ENCODE assay signal across 3 cellular contexts in the genomic region with DNA sequence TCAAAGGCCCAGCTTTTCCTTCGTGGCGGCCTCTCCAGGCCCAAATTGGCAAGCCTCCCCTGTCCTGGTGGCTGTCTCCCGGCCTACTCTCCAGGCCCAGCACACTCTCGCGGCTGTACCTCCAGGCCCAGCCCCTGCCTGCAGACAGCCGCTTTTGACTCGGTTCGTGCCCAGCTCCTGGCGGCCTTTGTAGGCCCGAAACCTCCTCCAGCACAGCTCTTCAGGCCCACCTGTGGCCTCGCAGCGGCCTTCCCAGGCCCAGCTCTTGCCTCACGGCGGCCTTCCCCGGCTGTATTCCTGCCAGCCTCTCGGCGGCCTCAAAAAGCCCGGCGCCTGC.
TF ChIP-seq lines count a peak whose summit lies in the region.

No MANE protein-coding gene starts in this region.

TF ChIP-seq in SK-N-SH, 30 proteins besides CTCF, POLR2A, EP300 and RAD21:
- TF ChIP-seq, protein P1, sequence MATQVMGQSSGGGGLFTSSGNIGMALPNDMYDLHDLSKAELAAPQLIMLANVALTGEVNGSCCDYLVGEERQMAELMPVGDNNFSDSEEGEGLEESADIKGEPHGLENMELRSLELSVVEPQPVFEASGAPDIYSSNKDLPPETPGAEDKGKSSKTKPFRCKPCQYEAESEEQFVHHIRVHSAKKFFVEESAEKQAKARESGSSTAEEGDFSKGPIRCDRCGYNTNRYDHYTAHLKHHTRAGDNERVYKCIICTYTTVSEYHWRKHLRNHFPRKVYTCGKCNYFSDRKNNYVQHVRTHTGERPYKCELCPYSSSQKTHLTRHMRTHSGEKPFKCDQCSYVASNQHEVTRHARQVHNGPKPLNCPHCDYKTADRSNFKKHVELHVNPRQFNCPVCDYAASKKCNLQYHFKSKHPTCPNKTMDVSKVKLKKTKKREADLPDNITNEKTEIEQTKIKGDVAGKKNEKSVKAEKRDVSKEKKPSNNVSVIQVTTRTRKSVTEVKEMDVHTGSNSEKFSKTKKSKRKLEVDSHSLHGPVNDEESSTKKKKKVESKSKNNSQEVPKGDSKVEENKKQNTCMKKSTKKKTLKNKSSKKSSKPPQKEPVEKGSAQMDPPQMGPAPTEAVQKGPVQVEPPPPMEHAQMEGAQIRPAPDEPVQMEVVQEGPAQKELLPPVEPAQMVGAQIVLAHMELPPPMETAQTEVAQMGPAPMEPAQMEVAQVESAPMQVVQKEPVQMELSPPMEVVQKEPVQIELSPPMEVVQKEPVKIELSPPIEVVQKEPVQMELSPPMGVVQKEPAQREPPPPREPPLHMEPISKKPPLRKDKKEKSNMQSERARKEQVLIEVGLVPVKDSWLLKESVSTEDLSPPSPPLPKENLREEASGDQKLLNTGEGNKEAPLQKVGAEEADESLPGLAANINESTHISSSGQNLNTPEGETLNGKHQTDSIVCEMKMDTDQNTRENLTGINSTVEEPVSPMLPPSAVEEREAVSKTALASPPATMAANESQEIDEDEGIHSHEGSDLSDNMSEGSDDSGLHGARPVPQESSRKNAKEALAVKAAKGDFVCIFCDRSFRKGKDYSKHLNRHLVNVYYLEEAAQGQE (IDR thresholded peaks at IDR 0.05; ENCODE audit: low read depth, low read length), result no peak
- TF ChIP-seq NFIC (IDR thresholded peaks at IDR 0.05; ENCODE audit: borderline replicate concordance), result no peak
- TF ChIP-seq RXRA (IDR thresholded peaks at IDR 0.05; ENCODE audit: borderline replicate concordance, low read depth), result no peak
- no peak for TF ChIP-seq RCOR1 (IDR thresholded peaks at IDR 0.05; ENCODE audit: low read length)
- no peak for TF ChIP-seq SMC3 (IDR thresholded peaks at IDR 0.05; ENCODE audit: low read depth, low read length)
- TF ChIP-seq JUND (IDR thresholded peaks at IDR 0.05), result no peak
- TF ChIP-seq POLR2AphosphoS5 (IDR thresholded peaks at IDR 0.05; ENCODE audit: low read depth, low read length), result no peak
- no peak for TF ChIP-seq GATA2 (CRISPR knock-in tag; IDR thresholded peaks at IDR 0.05)
- no peak for TF ChIP-seq TAF1 (IDR thresholded peaks at IDR 0.05; ENCODE audit: borderline replicate concordance, low read depth, low read length)
- no peak for TF ChIP-seq RFX5 (IDR thresholded peaks at IDR 0.05; ENCODE audit: low read length)
- TF ChIP-seq, protein P2, sequence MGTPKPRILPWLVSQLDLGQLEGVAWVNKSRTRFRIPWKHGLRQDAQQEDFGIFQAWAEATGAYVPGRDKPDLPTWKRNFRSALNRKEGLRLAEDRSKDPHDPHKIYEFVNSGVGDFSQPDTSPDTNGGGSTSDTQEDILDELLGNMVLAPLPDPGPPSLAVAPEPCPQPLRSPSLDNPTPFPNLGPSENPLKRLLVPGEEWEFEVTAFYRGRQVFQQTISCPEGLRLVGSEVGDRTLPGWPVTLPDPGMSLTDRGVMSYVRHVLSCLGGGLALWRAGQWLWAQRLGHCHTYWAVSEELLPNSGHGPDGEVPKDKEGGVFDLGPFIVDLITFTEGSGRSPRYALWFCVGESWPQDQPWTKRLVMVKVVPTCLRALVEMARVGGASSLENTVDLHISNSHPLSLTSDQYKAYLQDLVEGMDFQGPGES (IDR thresholded peaks at IDR 0.05; ENCODE audit: low read depth, low read length), result no peak
TF ChIP-seq in SK-N-SH: peak in this region for 0.

TF ChIP-seq in SK-N-SH treated with all-trans-retinoic acid at 6 μM for 48 hours, 23 proteins besides CTCF, POLR2A, EP300 and RAD21:
- TF ChIP-seq GLIS3 (CRISPR knock-in tag; IDR thresholded peaks at IDR 0.05) (no peak), SNAI2 (CRISPR knock-in tag; IDR thresholded peaks at IDR 0.05) (no peak), ZFP30 (CRISPR knock-in tag; IDR thresholded peaks at IDR 0.05) (no peak), TCF4 (CRISPR knock-in tag; IDR thresholded peaks at IDR 0.05; ENCODE audit: borderline replicate concordance) (no peak), ESRRG (CRISPR knock-in tag; IDR thresholded peaks at IDR 0.05) (no peak), ZC3H10 (CRISPR knock-in tag; IDR thresholded peaks at IDR 0.05) (no peak)
- TF ChIP-seq, protein P3, sequence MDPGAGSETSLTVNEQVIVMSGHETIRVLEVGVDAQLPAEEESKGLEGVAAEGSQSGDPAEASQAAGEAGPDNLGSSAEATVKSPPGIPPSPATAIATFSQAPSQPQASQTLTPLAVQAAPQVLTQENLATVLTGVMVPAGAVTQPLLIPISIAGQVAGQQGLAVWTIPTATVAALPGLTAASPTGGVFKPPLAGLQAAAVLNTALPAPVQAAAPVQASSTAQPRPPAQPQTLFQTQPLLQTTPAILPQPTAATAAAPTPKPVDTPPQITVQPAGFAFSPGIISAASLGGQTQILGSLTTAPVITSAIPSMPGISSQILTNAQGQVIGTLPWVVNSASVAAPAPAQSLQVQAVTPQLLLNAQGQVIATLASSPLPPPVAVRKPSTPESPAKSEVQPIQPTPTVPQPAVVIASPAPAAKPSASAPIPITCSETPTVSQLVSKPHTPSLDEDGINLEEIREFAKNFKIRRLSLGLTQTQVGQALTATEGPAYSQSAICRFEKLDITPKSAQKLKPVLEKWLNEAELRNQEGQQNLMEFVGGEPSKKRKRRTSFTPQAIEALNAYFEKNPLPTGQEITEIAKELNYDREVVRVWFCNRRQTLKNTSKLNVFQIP (CRISPR knock-in tag; IDR thresholded peaks at IDR 0.05; ENCODE audit: borderline replicate concordance, low read depth), result no peak
- TF ChIP-seq, protein P4, sequence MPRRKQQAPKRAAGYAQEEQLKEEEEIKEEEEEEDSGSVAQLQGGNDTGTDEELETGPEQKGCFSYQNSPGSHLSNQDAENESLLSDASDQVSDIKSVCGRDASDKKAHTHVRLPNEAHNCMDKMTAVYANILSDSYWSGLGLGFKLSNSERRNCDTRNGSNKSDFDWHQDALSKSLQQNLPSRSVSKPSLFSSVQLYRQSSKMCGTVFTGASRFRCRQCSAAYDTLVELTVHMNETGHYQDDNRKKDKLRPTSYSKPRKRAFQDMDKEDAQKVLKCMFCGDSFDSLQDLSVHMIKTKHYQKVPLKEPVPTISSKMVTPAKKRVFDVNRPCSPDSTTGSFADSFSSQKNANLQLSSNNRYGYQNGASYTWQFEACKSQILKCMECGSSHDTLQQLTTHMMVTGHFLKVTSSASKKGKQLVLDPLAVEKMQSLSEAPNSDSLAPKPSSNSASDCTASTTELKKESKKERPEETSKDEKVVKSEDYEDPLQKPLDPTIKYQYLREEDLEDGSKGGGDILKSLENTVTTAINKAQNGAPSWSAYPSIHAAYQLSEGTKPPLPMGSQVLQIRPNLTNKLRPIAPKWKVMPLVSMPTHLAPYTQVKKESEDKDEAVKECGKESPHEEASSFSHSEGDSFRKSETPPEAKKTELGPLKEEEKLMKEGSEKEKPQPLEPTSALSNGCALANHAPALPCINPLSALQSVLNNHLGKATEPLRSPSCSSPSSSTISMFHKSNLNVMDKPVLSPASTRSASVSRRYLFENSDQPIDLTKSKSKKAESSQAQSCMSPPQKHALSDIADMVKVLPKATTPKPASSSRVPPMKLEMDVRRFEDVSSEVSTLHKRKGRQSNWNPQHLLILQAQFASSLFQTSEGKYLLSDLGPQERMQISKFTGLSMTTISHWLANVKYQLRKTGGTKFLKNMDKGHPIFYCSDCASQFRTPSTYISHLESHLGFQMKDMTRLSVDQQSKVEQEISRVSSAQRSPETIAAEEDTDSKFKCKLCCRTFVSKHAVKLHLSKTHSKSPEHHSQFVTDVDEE (CRISPR knock-in tag; IDR thresholded peaks at IDR 0.05), result no peak
- TF ChIP-seq, protein P5, sequence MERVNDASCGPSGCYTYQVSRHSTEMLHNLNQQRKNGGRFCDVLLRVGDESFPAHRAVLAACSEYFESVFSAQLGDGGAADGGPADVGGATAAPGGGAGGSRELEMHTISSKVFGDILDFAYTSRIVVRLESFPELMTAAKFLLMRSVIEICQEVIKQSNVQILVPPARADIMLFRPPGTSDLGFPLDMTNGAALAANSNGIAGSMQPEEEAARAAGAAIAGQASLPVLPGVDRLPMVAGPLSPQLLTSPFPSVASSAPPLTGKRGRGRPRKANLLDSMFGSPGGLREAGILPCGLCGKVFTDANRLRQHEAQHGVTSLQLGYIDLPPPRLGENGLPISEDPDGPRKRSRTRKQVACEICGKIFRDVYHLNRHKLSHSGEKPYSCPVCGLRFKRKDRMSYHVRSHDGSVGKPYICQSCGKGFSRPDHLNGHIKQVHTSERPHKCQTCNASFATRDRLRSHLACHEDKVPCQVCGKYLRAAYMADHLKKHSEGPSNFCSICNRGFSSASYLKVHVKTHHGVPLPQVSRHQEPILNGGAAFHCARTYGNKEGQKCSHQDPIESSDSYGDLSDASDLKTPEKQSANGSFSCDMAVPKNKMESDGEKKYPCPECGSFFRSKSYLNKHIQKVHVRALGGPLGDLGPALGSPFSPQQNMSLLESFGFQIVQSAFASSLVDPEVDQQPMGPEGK (CRISPR knock-in tag; IDR thresholded peaks at IDR 0.05; ENCODE audit: borderline replicate concordance), result no peak

TF ChIP-seq in H1, 55 proteins besides CTCF, POLR2A, EP300 and RAD21:
- TF ChIP-seq ASH2L (IDR thresholded peaks at IDR 0.05; ENCODE audit: low read length) (no peak), POLR2AphosphoS5 (IDR thresholded peaks at IDR 0.05; ENCODE audit: low read depth, low read length) (no peak)
